Comparison of ENCODE assay signal across 18 cellular contexts in genomic region chr4:5759236-5760075, GRCh38. TPM values are rescaled to one million over a fixed set of nuclear protein-coding genes. Genes with fewer than 3 reads are reported as not detected.
DNase-seq lines count a peak whose midpoint lies in the region; ATAC-seq and TF ChIP-seq lines count a peak whose summit lies in the region.
"Had no signal": no experiment of that assay in that cellular context is flagged by ENCODE, and none has a peak within 500 bp of the region (broad histone marks: within the 10 kb centered on the region; RNA-seq: fewer than 3 reads in every experiment).

No MANE protein-coding gene starts in this region.

- H4K20me1 ChIP-seq in osteoblast (ENCODE audit: insufficient read depth, low read length) = peaks cover 3% of the 10 kb centered on the region

- CTCF ChIA-PET in AG04450 (lab: Charles Lee) = no interaction called here

- peaks cover 5% of the 10 kb centered on the region; the same call in 1 of the 2 replicates for H3K9me3 ChIP-seq in AG04450 (ENCODE audit: control insufficient read depth, insufficient read depth, low read length)
- no peaks in the 10 kb centered on the region for H3K9me3 ChIP-seq in SJSA1 (replicated peaks)
- no peaks in the 10 kb centered on the region for H3K9me3 ChIP-seq in osteoblast (ENCODE audit: low read depth, low read length)
- H3K9me3 ChIP-seq in Peyer's patch = no peaks in the 10 kb centered on the region
- H3K9me3 ChIP-seq: gastrocnemius medialis, upper lobe of left lung had no signal

- H3K36me3 ChIP-seq in SJSA1 (peaks cover 27% of the 10 kb centered on the region), osteoblast (ENCODE audit: insufficient read depth, low read length) (peaks cover 49% of the 10 kb centered on the region), Peyer's patch (peaks cover 0 to 9% (median 0%) of the 10 kb centered on the region in 3 donors)
- H3K36me3 ChIP-seq: gastrocnemius medialis had no signal

- POLR2A ChIA-PET in AG04450 (lab: Yijun Ruan, JAX) = interaction anchor here (1.3 kb wide), 1 partner anchor 12 kb away, joined by 4 read pairs; no protein-coding TSS in a partner anchor

- H3K4me2 ChIP-seq in osteoblast (ENCODE audit: insufficient read depth, low read length) = no peak overlapping the region

- no peak overlapping the region for H3K4me3 ChIP-seq in AG04450 (ENCODE audit: low read depth, low read length)
- H3K4me3 ChIP-seq in SJSA1 = no peak overlapping the region
- H3K4me3 ChIP-seq in osteoblast (ENCODE audit: insufficient read depth, low read length) = no peak overlapping the region
- no peak overlapping the region for H3K4me3 ChIP-seq in Peyer's patch
- H3K4me3 ChIP-seq: gastrocnemius medialis, upper lobe of left lung had no signal

- TF ChIP-seq POLR2A in Peyer's patch (IDR thresholded peaks at IDR 0.05) = no peak

- no peak for DNase-seq in AG04450 (ENCODE audit: low read depth, low spot score)
- DNase-seq in SJSA1 (ENCODE audit: low read depth in 1 of 2, low spot score in 2 of 2) = no peak
- no peak for DNase-seq in osteoblast (ENCODE audit: insufficient read length, low spot score, missing footprints)
- DNase-seq in Peyer's patch = no peak
- no peak for DNase-seq in OCI-M2 (lab: John Stamatoyannopoulos, UW; ENCODE audit: unreplicated experiment)
- no peak for DNase-seq in NCI-H2171 treated with DMSO at 0.1 percent for 48 hours (lab: John Stamatoyannopoulos, UW)
- DNase-seq: gastrocnemius medialis, KG1, naive B cell, NCI-H146, NCI-H2171, NCI-H526 treated with DMSO at 0.1 percent for 48 hours, occipital lobe, retina, T-helper 9 cell, upper lobe of left lung had no signal

- no peak for TF ChIP-seq CTCF in AG04450 (IDR thresholded peaks at IDR 0.05; ENCODE audit: low read depth, low read length)
- no peak for TF ChIP-seq CTCF in osteoblast (IDR thresholded peaks at IDR 0.05; ENCODE audit: extremely low read depth, low read depth, low read length)
- TF ChIP-seq CTCF in Peyer's patch (IDR thresholded peaks at IDR 0.05) = no peak

- ATAC-seq in esophagus mucosa (peak; percentile 70), GM19452 (IDR thresholded peaks at IDR 0.05; ENCODE audit: unreplicated experiment) (no peak)
- ATAC-seq: gastrocnemius medialis had no signal

- H3K27me3 ChIP-seq in AG04450 (ENCODE audit: control insufficient read depth, insufficient read depth, low read length) = no peaks in the 10 kb centered on the region
- no peaks in the 10 kb centered on the region for H3K27me3 ChIP-seq in SJSA1 (replicated peaks)
- no peaks in the 10 kb centered on the region for H3K27me3 ChIP-seq in osteoblast (ENCODE audit: insufficient read depth, low read length)
- no peaks in the 10 kb centered on the region for H3K27me3 ChIP-seq in Peyer's patch
- H3K27me3 ChIP-seq: gastrocnemius medialis, upper lobe of left lung had no signal

- H3K79me2 ChIP-seq in osteoblast (ENCODE audit: insufficient read depth, low read length) = peaks cover 13% of the 10 kb centered on the region

- H2AFZ ChIP-seq in osteoblast (ENCODE audit: low read length) = no peak overlapping the region

- H3K27ac ChIP-seq in AG04450 (ENCODE audit: low read depth, low read length) = peak overlapping the region; percentile 80
- peak overlapping the region; percentile 66 for H3K27ac ChIP-seq in SJSA1
- peak overlapping the region; percentile 88 for H3K27ac ChIP-seq in osteoblast (ENCODE audit: low read depth, low read length)
- no peak overlapping the region for H3K27ac ChIP-seq in Peyer's patch
- H3K27ac ChIP-seq: gastrocnemius medialis, upper lobe of left lung had no signal

- H3K4me1 ChIP-seq in SJSA1 (replicated peaks) = peaks cover 19% of the 10 kb centered on the region
- peaks cover 18% of the 10 kb centered on the region for H3K4me1 ChIP-seq in osteoblast (ENCODE audit: insufficient read depth, low read length)
- no peaks in the 10 kb centered on the region for H3K4me1 ChIP-seq in Peyer's patch
- H3K4me1 ChIP-seq: gastrocnemius medialis, upper lobe of left lung had no signal

RNA-seq across cellular contexts. Expression of gene EVC, which starts 48.5 kb away (rescaled TPM):
- polyA plus RNA-seq in AG04450 (2011; rRNA removed) = 11.5 and 15.8 TPM in 2 replicates
- polyA minus RNA-seq in AG04450 (2011; rRNA and poly(A)+ RNA removed) = 21.9 and 22.1 TPM in 2 replicates
- total RNA-seq in SJSA1 (2014; rRNA removed; shearing (Covaris generic)) = 6.1 and 10.0 TPM in 2 replicates
- total RNA-seq in esophagus mucosa (5.8 TPM), osteoblast (67.8 and 69.1 TPM in 2 replicates), Peyer's patch (10 to 100 TPM in 1 of 4 donors, 1 to 10 TPM in 3; 1.6 to 40.4 (median 4.4) TPM)

RNA-seq across cellular contexts. Expression of gene EVC2, which starts 51.1 kb away (rescaled TPM):
- 2.1 and 2.9 TPM in 2 replicates for polyA plus RNA-seq in AG04450 (2011; rRNA removed)
- 7.0 and 7.8 TPM in 2 replicates for polyA minus RNA-seq in AG04450 (2011; rRNA and poly(A)+ RNA removed)
- total RNA-seq in SJSA1 (2014; rRNA removed; shearing (Covaris generic)) = 0.94 and 2.7 TPM in 2 replicates
- total RNA-seq in esophagus mucosa = 1.8 TPM
- 17.4 and 19.2 TPM in 2 replicates for total RNA-seq in osteoblast
- total RNA-seq in Peyer's patch = 10 to 100 TPM in 1 of 4 donors, 1 to 10 TPM in 2, under 1 TPM in 1; 0.70 to 32.2 (median 4.1) TPM

Comparison
In these comparisons a context has a peak if more than half of its experiments do, and no peak if none do; other contexts are left out.
1. H3K27ac ChIP-seq: peak in AG04450 (single experiment), SJSA1 (single experiment) and osteoblast (single experiment); none in Peyer's patch (0 of 4).